9 cellular contexts compared by ENCODE assay signal in the genomic region with DNA sequence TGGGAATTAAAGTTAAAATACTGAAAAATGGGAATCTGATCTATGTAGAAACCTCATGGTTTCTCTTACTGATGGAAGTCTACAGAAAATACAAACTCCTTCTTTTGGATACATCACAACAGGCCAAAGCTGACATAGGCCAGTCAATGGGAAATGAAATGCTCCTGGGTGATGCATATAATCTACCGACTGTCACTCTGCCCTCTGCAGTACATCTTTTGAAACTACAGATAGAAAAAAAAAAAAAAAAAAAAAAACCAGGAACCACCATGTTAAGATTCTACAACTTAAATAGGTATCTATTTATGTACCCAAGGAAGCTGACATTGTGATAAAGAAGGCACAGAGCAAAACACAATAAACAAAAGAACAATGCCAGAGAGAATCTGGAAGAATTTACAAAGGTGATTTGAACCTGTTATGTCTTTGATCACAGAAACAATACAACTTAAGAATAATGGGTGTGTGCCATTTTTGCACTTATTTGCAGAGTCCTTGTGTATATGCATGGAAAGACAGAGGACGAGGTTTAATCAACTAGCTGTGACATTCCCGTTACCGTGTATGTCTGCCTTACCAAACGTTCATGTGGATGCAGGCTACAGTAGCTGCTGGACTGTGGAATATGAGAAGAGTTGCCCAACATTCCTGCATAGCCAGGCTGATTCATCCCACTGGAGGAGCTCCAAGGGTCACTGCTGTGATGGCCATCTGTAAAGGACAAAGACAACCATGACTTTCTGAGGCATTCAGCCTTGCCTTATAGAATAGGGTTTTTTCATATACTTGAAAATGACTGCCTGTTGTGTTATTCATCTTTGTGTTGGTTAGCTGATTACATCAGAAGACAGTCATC.
DNase-seq lines count a peak whose midpoint lies in the region; ATAC-seq and TF ChIP-seq lines count a peak whose summit lies in the region.
"Had no signal": no experiment of that assay in that cellular context is flagged by ENCODE, and none has a peak within 500 bp of the region (broad histone marks: within the 10 kb centered on the region; RNA-seq: fewer than 3 reads in every experiment).

No MANE protein-coding gene starts in this region.

- no peak overlapping the region for H3K4me2 ChIP-seq in MM.1S (ENCODE audit: low read depth, low read length)

- no peak overlapping the region for H3K4me3 ChIP-seq in MM.1S (ENCODE audit: low read length)
- no peak overlapping the region for H3K4me3 ChIP-seq in colonic mucosa
- no peak overlapping the region for H3K4me3 ChIP-seq in testis

- peaks cover 57% of the 10 kb centered on the region for H3K4me1 ChIP-seq in MM.1S (ENCODE audit: low read length)
- H3K4me1 ChIP-seq in colonic mucosa = no peaks in the 10 kb centered on the region
- H3K4me1 ChIP-seq in testis = no peaks in the 10 kb centered on the region

- no peak overlapping the region for H2AFZ ChIP-seq in MM.1S (ENCODE audit: low read length)

- H3K9me2 ChIP-seq in MM.1S (replicated peaks; ENCODE audit: insufficient read depth, low read length) = no peaks in the 10 kb centered on the region

- TF ChIP-seq CTCF in MM.1S (IDR thresholded peaks at IDR 0.05; ENCODE audit: low read length) (peak; percentile 41), colonic mucosa (IDR thresholded peaks at IDR 0.05) (peak; percentile 24), testis (IDR thresholded peaks at IDR 0.05) (no peak)

- peaks cover 91% of the 10 kb centered on the region for H3K79me2 ChIP-seq in MM.1S (ENCODE audit: low read length)

- H3K27me3 ChIP-seq in MM.1S (replicated peaks; ENCODE audit: insufficient read depth, low read length) (no peaks in the 10 kb centered on the region), colonic mucosa (no peaks in the 10 kb centered on the region), testis (no peaks in the 10 kb centered on the region)

- DNase-seq in GM03348 (ENCODE audit: low spot score) (peak; percentile 56), MM.1S (peak; percentile 28), colonic mucosa (no peak), non-pigmented ciliary epithelial cell (ENCODE audit: low read depth) (peak; percentile 46), medulla oblongata (ENCODE audit: extremely low spot score) (no peak), testis (no peak)
- no peak for DNase-seq in activated CD4-positive, alpha-beta T cell treated with anti-CD3 and anti-CD28 coated beads for 36 hours
- DNase-seq in naive thymus-derived CD8-positive, alpha-beta T cell = no peak
- DNase-seq: kidney had no signal

- no peak for ATAC-seq in activated CD4-positive, alpha-beta T cell treated with anti-CD3 and anti-CD28 coated beads for 36 hours
- ATAC-seq in naive thymus-derived CD8-positive, alpha-beta T cell = no peak

- no peak overlapping the region for H3K9ac ChIP-seq in MM.1S (ENCODE audit: low read length)
- no peak overlapping the region for H3K9ac ChIP-seq in colonic mucosa (ENCODE audit: low read depth in 2 of 2, low read length in 2 of 2)

- no peaks in the 10 kb centered on the region for H3K36me3 Mint-ChIP-seq in activated CD4-positive, alpha-beta T cell treated with anti-CD3 and anti-CD28 coated beads for 36 hours (ENCODE audit: low read depth)
- H3K36me3 Mint-ChIP-seq in naive thymus-derived CD8-positive, alpha-beta T cell = no peaks in the 10 kb centered on the region

- no peaks in the 10 kb centered on the region for H3K9me3 ChIP-seq in MM.1S (replicated peaks; ENCODE audit: insufficient read depth, low read length)
- H3K9me3 ChIP-seq in colonic mucosa = no peaks in the 10 kb centered on the region
- H3K9me3 ChIP-seq in testis = no peaks in the 10 kb centered on the region

- H3K27ac ChIP-seq in MM.1S (ENCODE audit: low read length) (no peak overlapping the region), colonic mucosa (no peak overlapping the region), testis (no peak overlapping the region)

- no peaks in the 10 kb centered on the region for H4K20me1 ChIP-seq in MM.1S (ENCODE audit: insufficient read depth, low read length)

- H3K36me3 ChIP-seq in MM.1S (replicated peaks; ENCODE audit: insufficient read depth, low read length) (peaks cover 14% of the 10 kb centered on the region), colonic mucosa (no peaks in the 10 kb centered on the region), testis (ENCODE audit: low read depth, missing control alignments) (no peaks in the 10 kb centered on the region)

- H3K27ac Mint-ChIP-seq in activated CD4-positive, alpha-beta T cell treated with anti-CD3 and anti-CD28 coated beads for 36 hours = no peak overlapping the region
- H3K27ac Mint-ChIP-seq in naive thymus-derived CD8-positive, alpha-beta T cell = no peak overlapping the region

- no peaks in the 10 kb centered on the region for H3K4me1 Mint-ChIP-seq in activated CD4-positive, alpha-beta T cell treated with anti-CD3 and anti-CD28 coated beads for 36 hours
- H3K4me1 Mint-ChIP-seq in naive thymus-derived CD8-positive, alpha-beta T cell = no peaks in the 10 kb centered on the region

- no peaks in the 10 kb centered on the region for H3K9me3 Mint-ChIP-seq in activated CD4-positive, alpha-beta T cell treated with anti-CD3 and anti-CD28 coated beads for 36 hours (ENCODE audit: low read depth)
- no peaks in the 10 kb centered on the region for H3K9me3 Mint-ChIP-seq in naive thymus-derived CD8-positive, alpha-beta T cell

- 84 to 85% methylated on average over 5 of the region's 5 CpGs for WGBS in testis, 2 donors

- CTCF ChIA-PET in activated CD4-positive, alpha-beta T cell treated with anti-CD3 and anti-CD28 coated beads for 36 hours (lab: Charles Lee) = interaction anchor here (0.6 to 2.7 kb wide), 3 partner anchors 40 to 46 kb away, joined by 3 to 13 read pairs (median 8); no protein-coding TSS in a partner anchor

- POLR2A ChIA-PET in activated CD4-positive, alpha-beta T cell treated with anti-CD3 and anti-CD28 coated beads for 36 hours (lab: Charles Lee) = no interaction called here
- POLR2A ChIA-PET in naive thymus-derived CD8-positive, alpha-beta T cell (lab: Charles Lee) = no interaction called here

- intact Hi-C loops in colonic mucosa (cut with DNase I) (no loop called here), testis (cut with DNase I; ENCODE audit: low total_unique reads) (no loop called here)
- intact Hi-C loops in activated CD4-positive, alpha-beta T cell treated with anti-CD3 and anti-CD28 coated beads for 36 hours (cut with DNase I, micrococcal nuclease) = loop anchor here (1.0 kb wide), 1 partner anchor 41 kb away; no protein-coding TSS in a partner anchor

- no peak overlapping the region for H3K4me3 Mint-ChIP-seq in activated CD4-positive, alpha-beta T cell treated with anti-CD3 and anti-CD28 coated beads for 36 hours
- no peak overlapping the region for H3K4me3 Mint-ChIP-seq in naive thymus-derived CD8-positive, alpha-beta T cell

- peaks cover 11% of the 10 kb centered on the region for H3F3A ChIP-seq in MM.1S (ENCODE audit: insufficient read depth, low read length)

- H3K27me3 Mint-ChIP-seq in activated CD4-positive, alpha-beta T cell treated with anti-CD3 and anti-CD28 coated beads for 36 hours = no peaks in the 10 kb centered on the region
- no peaks in the 10 kb centered on the region for H3K27me3 Mint-ChIP-seq in naive thymus-derived CD8-positive, alpha-beta T cell

- no peak for TF ChIP-seq POLR2A in testis (IDR thresholded peaks at IDR 0.05)

Comparison
In these comparisons a context has a peak if more than half of its experiments do, and no peak if none do; other contexts are left out.
1. DNase-seq: peak in GM03348 (single experiment), MM.1S (single experiment) and non-pigmented ciliary epithelial cell (single experiment); none in colonic mucosa (single experiment), medulla oblongata (single experiment), activated CD4-positive, alpha-beta T cell treated with anti-CD3 and anti-CD28 coated beads for 36 hours (single experiment), naive thymus-derived CD8-positive, alpha-beta T cell (0 of 10) and testis (single experiment).
2. CTCF ChIP-seq: peak in MM.1S (single experiment) and colonic mucosa (single experiment); none in testis (0 of 3).
3. intact Hi-C loops: an anchor here in activated CD4-positive, alpha-beta T cell treated with anti-CD3 and anti-CD28 coated beads for 36 hours (1.0 kb wide); none called in colonic mucosa and testis.